ENCODE assay signal across 1 cellular context in genomic region chr12:132858727-132859266, GRCh38.
TF ChIP-seq lines count a peak whose summit lies in the region.

No MANE protein-coding gene starts in this region.

TF ChIP-seq in HEK293, 187 proteins besides CTCF, POLR2A, EP300 and RAD21 (continued from another document):
- no peak for TF ChIP-seq ZNF362 (tag by site-specific recombination; IDR thresholded peaks at IDR 0.05)
- TF ChIP-seq ZNF785 (tag by site-specific recombination; IDR thresholded peaks at IDR 0.05): no peak
- TF ChIP-seq SP3 (tag by site-specific recombination; IDR thresholded peaks at IDR 0.05): no peak
- TF ChIP-seq ZSCAN30 (tag by site-specific recombination; IDR thresholded peaks at IDR 0.05): no peak
